In genomic region chr13:98487016-98487415, GRCh38 we compare ENCODE assay signal across 20 cellular contexts.
DNase-seq lines count a peak whose midpoint lies in the region; ATAC-seq and TF ChIP-seq lines count a peak whose summit lies in the region.
"Had no signal": no experiment of that assay in that cellular context is flagged by ENCODE, and none has a peak within 500 bp of the region (broad histone marks: within the 10 kb centered on the region; RNA-seq: fewer than 3 reads in every experiment).

No MANE protein-coding gene starts in this region.

- POLR2A ChIA-PET in naive thymus-derived CD8-positive, alpha-beta T cell (lab: Charles Lee) = interaction anchor here (0.5 to 0.6 kb wide), 2 partner anchors 64 to 81 kb away, joined by 3 to 4 read pairs; no protein-coding TSS in a partner anchor

- no peak for TF ChIP-seq EP300 in gastroesophageal sphincter (IDR thresholded peaks at IDR 0.05)

- no peaks in the 10 kb centered on the region for H3K27me3 Mint-ChIP-seq in activated naive CD8-positive, alpha-beta T cell
- no peaks in the 10 kb centered on the region for H3K27me3 Mint-ChIP-seq in activated naive CD8-positive, alpha-beta T cell treated with anti-CD3 and anti-CD28 coated beads for 36 hours
- peaks cover 5% of the 10 kb centered on the region for H3K27me3 Mint-ChIP-seq in brain
- no peaks in the 10 kb centered on the region for H3K27me3 Mint-ChIP-seq in naive thymus-derived CD8-positive, alpha-beta T cell
- H3K27me3 Mint-ChIP-seq: dendritic cell treated with granulocyte-macrophage colony-stimulating factor and Interleukin-4, amounts not matched to agents 40 ng/mL and 50 ng/mL, for 4 days; stimulated activated naive CD8-positive, alpha-beta T cell treated with anti-CD3 and anti-CD28 coated beads, Interleukin-15, amount 100 ng/mL, for 72 hours had no signal

- intact Hi-C loops in upper lobe of right lung (cut with DNase I) = no loop called here

- H3K9me3 ChIP-seq in upper lobe of right lung (no peaks in the 10 kb centered on the region), gastroesophageal sphincter (no peaks in the 10 kb centered on the region)
- H3K9me3 ChIP-seq: esophagus muscularis mucosa had no signal

- H3K27ac Mint-ChIP-seq in activated naive CD8-positive, alpha-beta T cell = peak overlapping the region; percentile 50
- no peak overlapping the region for H3K27ac Mint-ChIP-seq in activated naive CD8-positive, alpha-beta T cell treated with anti-CD3 and anti-CD28 coated beads for 36 hours
- peak overlapping the region in 3 of 5 experiments; percentile 17 to 74 (median 35) for H3K27ac Mint-ChIP-seq in brain
- H3K27ac Mint-ChIP-seq in naive thymus-derived CD8-positive, alpha-beta T cell = peak overlapping the region in 6 of 10 donors; percentile 44 to 76 (median 64)
- H3K27ac Mint-ChIP-seq: activated naive CD4-positive, alpha-beta T cell treated with anti-CD3 and anti-CD28 coated beads for 36 hours; dendritic cell treated with granulocyte-macrophage colony-stimulating factor and Interleukin-4, amounts not matched to agents 40 ng/mL and 50 ng/mL, for 4 days; T-helper 1 cell treated with Interleukin-12 subunit alpha and Interleukin-12 subunit beta and Interleukin-4 antibody, amounts not matched to agents 30 μg/mL and 1 μg/mL, for 36 hours had no signal

- H3K27ac ChIP-seq in upper lobe of right lung (no peak overlapping the region), gastroesophageal sphincter (no peak overlapping the region)
- H3K27ac ChIP-seq: esophagus muscularis mucosa, hepatocyte had no signal

- peaks cover 3% of the 10 kb centered on the region for H3K36me3 Mint-ChIP-seq in activated naive CD8-positive, alpha-beta T cell
- peaks cover 10% of the 10 kb centered on the region for H3K36me3 Mint-ChIP-seq in activated naive CD8-positive, alpha-beta T cell treated with anti-CD3 and anti-CD28 coated beads for 36 hours
- no peaks in the 10 kb centered on the region for H3K36me3 Mint-ChIP-seq in brain
- peaks cover 0 to 14% (median 0%) of the 10 kb centered on the region in 3 donors for H3K36me3 Mint-ChIP-seq in naive thymus-derived CD8-positive, alpha-beta T cell

- peaks cover 81% of the 10 kb centered on the region for H3K4me1 Mint-ChIP-seq in activated naive CD8-positive, alpha-beta T cell (ENCODE audit: low read depth)
- peaks cover 79% of the 10 kb centered on the region for H3K4me1 Mint-ChIP-seq in activated naive CD8-positive, alpha-beta T cell treated with anti-CD3 and anti-CD28 coated beads for 36 hours
- H3K4me1 Mint-ChIP-seq in brain = peaks cover 97% of the 10 kb centered on the region
- peaks cover 44 to 91% (median 87%) of the 10 kb centered on the region in 4 donors for H3K4me1 Mint-ChIP-seq in naive thymus-derived CD8-positive, alpha-beta T cell

- H3K36me3 ChIP-seq in upper lobe of right lung (no peaks in the 10 kb centered on the region), gastroesophageal sphincter (no peaks in the 10 kb centered on the region)
- H3K36me3 ChIP-seq: esophagus muscularis mucosa had no signal

- no peak for DNase-seq in activated naive CD8-positive, alpha-beta T cell treated with anti-CD3 and anti-CD28 coated beads for 36 hours
- DNase-seq in naive thymus-derived CD8-positive, alpha-beta T cell = no peak
- DNase-seq in upper lobe of right lung = no peak
- DNase-seq in glomerular visceral epithelial cell (ENCODE audit: extremely low spot score) = no peak
- no peak for DNase-seq in NCI-H2196 (lab: John Stamatoyannopoulos, UW; ENCODE audit: unreplicated experiment)
- DNase-seq: activated naive CD4-positive, alpha-beta T cell treated with anti-CD3 and anti-CD28 coated beads for 36 hours; mesenchymal stem cell; NCI-H1436 treated with DMSO at 0.1 percent for 48 hours; NCI-H446; SHP77; stimulated activated naive CD8-positive, alpha-beta T cell treated with anti-CD3 and anti-CD28 coated beads, Interleukin-15, amount 100 ng/mL, for 72 hours had no signal

- H3K9me3 Mint-ChIP-seq in activated naive CD8-positive, alpha-beta T cell (ENCODE audit: low read depth) = no peaks in the 10 kb centered on the region
- H3K9me3 Mint-ChIP-seq in activated naive CD8-positive, alpha-beta T cell treated with anti-CD3 and anti-CD28 coated beads for 36 hours = no peaks in the 10 kb centered on the region
- H3K9me3 Mint-ChIP-seq in brain = no peaks in the 10 kb centered on the region
- H3K9me3 Mint-ChIP-seq in naive thymus-derived CD8-positive, alpha-beta T cell = no peaks in the 10 kb centered on the region
- H3K9me3 Mint-ChIP-seq: activated naive CD4-positive, alpha-beta T cell treated with anti-CD3 and anti-CD28 coated beads for 36 hours; dendritic cell treated with granulocyte-macrophage colony-stimulating factor and Interleukin-4, amounts not matched to agents 40 ng/mL and 50 ng/mL, for 4 days; nephron; stimulated activated naive CD8-positive, alpha-beta T cell treated with anti-CD3 and anti-CD28 coated beads, Interleukin-15, amount 100 ng/mL, for 72 hours; T-helper 1 cell treated with Interleukin-12 subunit alpha and Interleukin-12 subunit beta and Interleukin-4 antibody, amounts not matched to agents 30 μg/mL and 1 μg/mL, for 36 hours had no signal

- 82% methylated on average over 5 of the region's 5 CpGs for WGBS in gastroesophageal sphincter (ENCODE audit: low coverage in 1 of 2), 2 donors

- no peaks in the 10 kb centered on the region for H3K27me3 ChIP-seq in upper lobe of right lung
- H3K27me3 ChIP-seq in gastroesophageal sphincter = no peaks in the 10 kb centered on the region
- H3K27me3 ChIP-seq: esophagus muscularis mucosa, hepatocyte had no signal

- no peak for ATAC-seq in naive thymus-derived CD8-positive, alpha-beta T cell
- ATAC-seq in upper lobe of right lung = no peak
- ATAC-seq in gastroesophageal sphincter = no peak
- ATAC-seq: activated CD4-positive, CD25-positive, alpha-beta regulatory T cell treated with anti-CD3 and anti-CD28 coated beads, Interleukin-2, amount 50 U/mL, for 24 hours; stimulated activated naive CD8-positive, alpha-beta T cell treated with anti-CD3 and anti-CD28 coated beads, Interleukin-15, amount 100 ng/mL, for 72 hours had no signal

- TF ChIP-seq CTCF in brain (conservative IDR thresholded peaks at IDR 0.05) (no peak), upper lobe of right lung (IDR thresholded peaks at IDR 0.05) (no peak), gastroesophageal sphincter (IDR thresholded peaks at IDR 0.05) (no peak)

- H3K4me1 ChIP-seq in upper lobe of right lung = peaks cover 54% of the 10 kb centered on the region
- peaks cover 2 to 100% (median 47%) of the 10 kb centered on the region in 3 donors for H3K4me1 ChIP-seq in gastroesophageal sphincter

- H3K4me3 ChIP-seq in upper lobe of right lung = no peak overlapping the region
- H3K4me3 ChIP-seq in gastroesophageal sphincter = no peak overlapping the region
- H3K4me3 ChIP-seq: esophagus muscularis mucosa, hepatocyte had no signal

- no peak overlapping the region for H3K4me3 Mint-ChIP-seq in activated naive CD8-positive, alpha-beta T cell
- no peak overlapping the region for H3K4me3 Mint-ChIP-seq in activated naive CD8-positive, alpha-beta T cell treated with anti-CD3 and anti-CD28 coated beads for 36 hours
- H3K4me3 Mint-ChIP-seq in brain = no peak overlapping the region
- no peak overlapping the region for H3K4me3 Mint-ChIP-seq in naive thymus-derived CD8-positive, alpha-beta T cell
- H3K4me3 Mint-ChIP-seq: activated naive CD4-positive, alpha-beta T cell treated with anti-CD3 and anti-CD28 coated beads for 36 hours; dendritic cell treated with granulocyte-macrophage colony-stimulating factor and Interleukin-4, amounts not matched to agents 40 ng/mL and 50 ng/mL, for 4 days; nephron; stimulated activated naive CD8-positive, alpha-beta T cell treated with anti-CD3 and anti-CD28 coated beads, Interleukin-15, amount 100 ng/mL, for 72 hours; T-helper 1 cell treated with Interleukin-12 subunit alpha and Interleukin-12 subunit beta and Interleukin-4 antibody, amounts not matched to agents 30 μg/mL and 1 μg/mL, for 36 hours had no signal

- TF ChIP-seq POLR2A in gastroesophageal sphincter (IDR thresholded peaks at IDR 0.05) = no peak
